Comparison of ENCODE assay signal across 8 cellular contexts in genomic region chr14:74763803-74764531, GRCh38. TPM values are rescaled to one million over a fixed set of nuclear protein-coding genes. Genes with fewer than 3 reads are reported as not detected.
A peak's percentile ranks its signal among the peaks of the same experiment; 100 is the strongest.
DNase-seq lines count a peak whose midpoint lies in the region; ATAC-seq and TF ChIP-seq lines count a peak whose summit lies in the region.

No MANE protein-coding gene starts in this region.

- peak overlapping the region; percentile 94 to 99 for H3K27ac Mint-ChIP-seq in effector memory CD8-positive, alpha-beta T cell

- no peaks in the 10 kb centered on the region for H3K27me3 Mint-ChIP-seq in effector memory CD8-positive, alpha-beta T cell

- peaks cover 16% of the 10 kb centered on the region for H3K36me3 Mint-ChIP-seq in effector memory CD8-positive, alpha-beta T cell (ENCODE audit: insufficient read depth)

- H3K4me1 Mint-ChIP-seq in effector memory CD8-positive, alpha-beta T cell (ENCODE audit: low read depth in 2 of 2) = peaks cover 32 to 53% of the 10 kb centered on the region in 2 donors

- H3K4me3 ChIP-seq in WERI-Rb-1 (ENCODE audit: low read depth, low read length) (peak overlapping the region; percentile 94), mucosa of stomach (ENCODE audit: low read length) (peak overlapping the region; percentile 98), tibial nerve (peak overlapping the region; percentile 70 to 100 (median 86))

- H3K4me1 ChIP-seq in mucosa of stomach (ENCODE audit: control insufficient read depth, insufficient read depth, low read length) (no peaks in the 10 kb centered on the region), tibial nerve (peaks cover 0 to 54% (median 30%) of the 10 kb centered on the region in 4 donors)

- TF ChIP-seq CTCF in WERI-Rb-1 (IDR thresholded peaks at IDR 0.05; ENCODE audit: low read depth, low read length) = no peak
- TF ChIP-seq CTCF in tibial nerve (IDR thresholded peaks at IDR 0.05) = no peak

- H3K36me3 ChIP-seq in WERI-Rb-1 (peaks cover 40% of the 10 kb centered on the region), mucosa of stomach (ENCODE audit: control insufficient read depth, insufficient read depth, low read length) (no peaks in the 10 kb centered on the region), tibial nerve (no peaks in the 10 kb centered on the region)

- TF ChIP-seq EP300 in tibial nerve (IDR thresholded peaks at IDR 0.05) = no peak

- H3K9me3 ChIP-seq in WERI-Rb-1 (ENCODE audit: severe bottlenecking) (no peaks in the 10 kb centered on the region), mucosa of stomach (ENCODE audit: control insufficient read depth, low read length) (no peaks in the 10 kb centered on the region), tibial nerve (no peaks in the 10 kb centered on the region)

- 1 to 2% methylated on average over 18 to 19 of the region's 19 CpGs for WGBS in tibial nerve, 2 donors

- H3K9me3 Mint-ChIP-seq in effector memory CD8-positive, alpha-beta T cell = no peaks in the 10 kb centered on the region

- no peaks in the 10 kb centered on the region for H3K27me3 ChIP-seq in WERI-Rb-1 (ENCODE audit: insufficient read depth, low read depth, severe bottlenecking)
- no peaks in the 10 kb centered on the region for H3K27me3 ChIP-seq in mucosa of stomach (ENCODE audit: control insufficient read depth, insufficient read depth, low read length)
- H3K27me3 ChIP-seq in tibial nerve = no peaks in the 10 kb centered on the region

- no peak for TF ChIP-seq POLR2A in tibial nerve (IDR thresholded peaks at IDR 0.05)

- peak; percentile 38 for DNase-seq in NCI-H82 (lab: John Stamatoyannopoulos, UW)
- DNase-seq in NCI-H82 treated with DMSO at 0.1 percent for 48 hours (lab: John Stamatoyannopoulos, UW; ENCODE audit: unreplicated experiment) = no peak
- DNase-seq in WERI-Rb-1 = no peak
- no peak for DNase-seq in effector memory CD8-positive, alpha-beta T cell
- DNase-seq in tibial nerve (ENCODE audit: low spot score in 2 of 2) = peak in 1 of 2 donors; percentile 11
- DNase-seq in dedifferentiated amniotic fluid mesenchymal stem cell (ENCODE audit: extremely low spot score) = no peak

- peak overlapping the region; percentile 97 to 98 for H3K4me3 Mint-ChIP-seq in effector memory CD8-positive, alpha-beta T cell

- H3K27ac ChIP-seq in WERI-Rb-1 (peak overlapping the region; percentile 95), tibial nerve (peak overlapping the region; percentile 79 to 91 (median 85))

- ATAC-seq in effector memory CD8-positive, alpha-beta T cell (replicated peaks) = no peak
- no peak for ATAC-seq in GM21528 (IDR thresholded peaks at IDR 0.05; ENCODE audit: low FRiP score, unreplicated experiment)

- peak overlapping the region; percentile 95 for H3K9ac ChIP-seq in mucosa of stomach (ENCODE audit: low read length)

RNA-seq across cellular contexts. Expression of gene YLPM1, which starts 0.9 kb away (rescaled TPM):
- 10 to 100 TPM; 66.9 to 76.6 (median 72.1) TPM for total RNA-seq in tibial nerve

RNA-seq across cellular contexts. Expression of gene FCF1, which starts 51.0 kb away (rescaled TPM):
- total RNA-seq in tibial nerve = 10 to 100 TPM; 16.8 to 39.8 (median 32.6) TPM

RNA-seq across cellular contexts. Expression of gene AREL1, which starts 51.1 kb away (rescaled TPM):
- 10 to 100 TPM; 25.3 to 35.0 (median 32.2) TPM for total RNA-seq in tibial nerve
